Comparison of ENCODE assay signal across 8 cellular contexts in the genomic region with DNA sequence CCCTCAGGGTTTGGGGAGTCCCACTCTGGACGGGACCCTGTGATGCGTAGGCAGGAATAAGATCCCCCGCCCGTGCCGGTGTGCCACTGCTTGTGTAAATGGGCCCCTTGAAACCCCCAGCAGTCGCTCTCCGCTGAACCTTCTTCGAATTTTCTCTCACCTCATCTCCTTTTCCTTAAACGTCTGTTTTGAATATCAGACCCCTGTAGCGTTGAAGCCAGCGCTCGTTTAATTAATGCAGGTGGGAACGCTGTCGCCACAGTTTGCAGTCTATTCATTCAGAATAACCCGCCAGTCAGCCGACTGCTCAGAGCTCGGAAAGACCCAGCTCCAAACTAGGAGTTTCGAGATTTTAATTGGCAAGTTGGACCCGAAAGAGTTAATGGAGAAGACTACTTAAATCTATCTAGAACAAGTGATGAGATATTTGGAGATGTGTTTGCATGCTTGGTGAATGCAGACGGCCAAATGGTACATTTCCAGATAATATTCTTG. TPM values are rescaled to one million over a fixed set of nuclear protein-coding genes. Genes with fewer than 3 reads are reported as not detected.
DNase-seq lines count a peak whose midpoint lies in the region; ATAC-seq lines count a peak whose summit lies in the region.

No MANE protein-coding gene starts in this region.

- peak overlapping the region; percentile 87 for H3K4me3 Mint-ChIP-seq in activated naive CD4-positive, alpha-beta T cell treated with anti-CD3 and anti-CD28 coated beads, Interleukin-2, amount 10 ng/mL, durations not matched to agents 7 days and 5 days
- H3K4me3 Mint-ChIP-seq in activated naive CD8-positive, alpha-beta T cell treated with anti-CD3 and anti-CD28 coated beads for 36 hours = peak overlapping the region; percentile 89
- peak overlapping the region; percentile 89 to 96 for H3K4me3 Mint-ChIP-seq in stimulated activated naive CD8-positive, alpha-beta T cell treated with anti-CD3 and anti-CD28 coated beads, Interleukin-15, amount 100 ng/mL, for 72 hours

- H3K9ac ChIP-seq in iPS-20b (ENCODE audit: low read depth, low read length) = peak overlapping the region; percentile 93

- peak overlapping the region; percentile 89 for H3K27ac ChIP-seq in iPS-20b (ENCODE audit: low read length)

- peak; percentile 23 for ATAC-seq in HG03460 (IDR thresholded peaks at IDR 0.05; ENCODE audit: unreplicated experiment)
- peak; percentile 48 for ATAC-seq in stimulated activated naive CD8-positive, alpha-beta T cell treated with anti-CD3 and anti-CD28 coated beads, Interleukin-15, amount 100 ng/mL, for 72 hours
- no peak for ATAC-seq in GM18873 (IDR thresholded peaks at IDR 0.05; ENCODE audit: low FRiP score, unreplicated experiment)

- H3K4me1 ChIP-seq in iPS-20b (ENCODE audit: insufficient read depth, low read length) = peaks cover 6% of the 10 kb centered on the region; the same call in 1 of the 2 replicates

- peaks cover 30% of the 10 kb centered on the region for H3K4me1 Mint-ChIP-seq in activated naive CD4-positive, alpha-beta T cell treated with anti-CD3 and anti-CD28 coated beads, Interleukin-2, amount 10 ng/mL, durations not matched to agents 7 days and 5 days
- H3K4me1 Mint-ChIP-seq in activated naive CD8-positive, alpha-beta T cell treated with anti-CD3 and anti-CD28 coated beads for 36 hours = peaks cover 22% of the 10 kb centered on the region
- peaks cover 19% of the 10 kb centered on the region for H3K4me1 Mint-ChIP-seq in stimulated activated naive CD8-positive, alpha-beta T cell treated with anti-CD3 and anti-CD28 coated beads, Interleukin-15, amount 100 ng/mL, for 72 hours

- peak overlapping the region; percentile 99 for H3K4me3 ChIP-seq in iPS-20b (ENCODE audit: low read length)

- no peak for DNase-seq in activated naive CD4-positive, alpha-beta T cell treated with anti-CD3 and anti-CD28 coated beads, Interleukin-2, amount 10 ng/mL, durations not matched to agents 7 days and 5 days
- DNase-seq in activated naive CD4-positive, alpha-beta T cell (lab: John Stamatoyannopoulos, UW) = no peak
- DNase-seq in activated naive CD8-positive, alpha-beta T cell treated with anti-CD3 and anti-CD28 coated beads for 36 hours = no peak
- DNase-seq in stimulated activated naive CD8-positive, alpha-beta T cell treated with anti-CD3 and anti-CD28 coated beads, Interleukin-15, amount 100 ng/mL, for 72 hours = no peak
- DNase-seq in activated effector memory CD4-positive, alpha-beta T cell treated with anti-CD3 and anti-CD28 coated beads, Interleukin-2, amount 50 U/mL, for 16 hours = no peak

- no peaks in the 10 kb centered on the region for H3K9me3 ChIP-seq in iPS-20b (ENCODE audit: insufficient read depth, low read depth, low read length)

- H3K27ac Mint-ChIP-seq in activated naive CD4-positive, alpha-beta T cell treated with anti-CD3 and anti-CD28 coated beads, Interleukin-2, amount 10 ng/mL, durations not matched to agents 7 days and 5 days = peak overlapping the region; percentile 91
- H3K27ac Mint-ChIP-seq in activated naive CD8-positive, alpha-beta T cell treated with anti-CD3 and anti-CD28 coated beads for 36 hours = peak overlapping the region; percentile 91
- peak overlapping the region; percentile 95 to 96 for H3K27ac Mint-ChIP-seq in stimulated activated naive CD8-positive, alpha-beta T cell treated with anti-CD3 and anti-CD28 coated beads, Interleukin-15, amount 100 ng/mL, for 72 hours

- H3K36me3 Mint-ChIP-seq in activated naive CD4-positive, alpha-beta T cell treated with anti-CD3 and anti-CD28 coated beads, Interleukin-2, amount 10 ng/mL, durations not matched to agents 7 days and 5 days = peaks cover 19% of the 10 kb centered on the region
- peaks cover 13% of the 10 kb centered on the region for H3K36me3 Mint-ChIP-seq in activated naive CD8-positive, alpha-beta T cell treated with anti-CD3 and anti-CD28 coated beads for 36 hours

- H3K27me3 Mint-ChIP-seq in activated naive CD4-positive, alpha-beta T cell treated with anti-CD3 and anti-CD28 coated beads, Interleukin-2, amount 10 ng/mL, durations not matched to agents 7 days and 5 days = peaks cover 4% of the 10 kb centered on the region
- no peaks in the 10 kb centered on the region for H3K27me3 Mint-ChIP-seq in activated naive CD8-positive, alpha-beta T cell treated with anti-CD3 and anti-CD28 coated beads for 36 hours
- H3K27me3 Mint-ChIP-seq in stimulated activated naive CD8-positive, alpha-beta T cell treated with anti-CD3 and anti-CD28 coated beads, Interleukin-15, amount 100 ng/mL, for 72 hours = no peaks in the 10 kb centered on the region

- peaks cover 11% of the 10 kb centered on the region for H3K36me3 ChIP-seq in iPS-20b (ENCODE audit: insufficient read depth, low read depth, low read length)

- CTCF ChIA-PET in activated naive CD4-positive, alpha-beta T cell treated with anti-CD3 and anti-CD28 coated beads, Interleukin-2, amount 10 ng/mL, durations not matched to agents 7 days and 5 days (lab: Charles Lee) = interaction anchor here (0.7 to 2.9 kb wide), 6 partner anchors 33 to 226 kb away, joined by 3 to 11 read pairs (median 5); no protein-coding TSS in a partner anchor

- no peaks in the 10 kb centered on the region for H3K9me3 Mint-ChIP-seq in activated naive CD4-positive, alpha-beta T cell treated with anti-CD3 and anti-CD28 coated beads, Interleukin-2, amount 10 ng/mL, durations not matched to agents 7 days and 5 days
- no peaks in the 10 kb centered on the region for H3K9me3 Mint-ChIP-seq in activated naive CD8-positive, alpha-beta T cell treated with anti-CD3 and anti-CD28 coated beads for 36 hours
- no peaks in the 10 kb centered on the region for H3K9me3 Mint-ChIP-seq in stimulated activated naive CD8-positive, alpha-beta T cell treated with anti-CD3 and anti-CD28 coated beads, Interleukin-15, amount 100 ng/mL, for 72 hours

- H3K27me3 ChIP-seq in iPS-20b (ENCODE audit: insufficient read depth, low read length) = no peaks in the 10 kb centered on the region

RNA-seq across cellular contexts. Expression of a gene that starts 0.7 kb away (rescaled TPM):
- total RNA-seq in activated naive CD8-positive, alpha-beta T cell treated with anti-CD3 and anti-CD28 coated beads for 36 hours = 10 to 100 TPM; 42.8 to 44.8 TPM
